34 cellular contexts compared by ENCODE assay signal in genomic region chr19:33890569-33890968, GRCh38.
"Had no signal": no experiment of that assay in that cellular context is flagged by ENCODE, and none has a peak within 500 bp of the region (broad histone marks: within the 10 kb centered on the region; RNA-seq: fewer than 3 reads in every experiment).

No MANE protein-coding gene starts in this region.

- H3K4me3 ChIP-seq: MG63 had no signal

- H3K36me3 ChIP-seq: MG63 had no signal

- H3K27me3 ChIP-seq: MG63 had no signal

- H3K9ac ChIP-seq: KMS-11 had no signal

- DNase-seq: Karpas-422, Kasumi-1, MG63, MM.1S, MV-4-11, NCI-H1048, NCI-H1092, NCI-H1092 treated with DMSO at 0.1 percent for 48 hours, NCI-H1105, NCI-H1105 treated with DMSO at 0.1 percent for 48 hours, NCI-H1417, NCI-H1417 treated with DMSO at 0.1 percent for 48 hours, NCI-H1436, NCI-H1436 treated with DMSO at 0.1 percent for 48 hours, NCI-H146, NCI-H1694, NCI-H1694 treated with DMSO at 0.1 percent for 48 hours, NCI-H187, NCI-H187 treated with DMSO at 0.1 percent for 48 hours, NCI-H1930, NCI-H2029, NCI-H2029 treated with DMSO at 0.1 percent for 48 hours, NCI-H2081, NCI-H2081 treated with DMSO at 0.1 percent for 48 hours, NCI-H2107, NCI-H2171, NCI-H2171 treated with DMSO at 0.1 percent for 48 hours, NCI-H2227 treated with DMSO at 0.1 percent for 48 hours, NCI-H226, NCI-H345, NCI-H446, NCI-H446 treated with DMSO at 0.1 percent for 48 hours, NCI-H510A had no signal

- H3K9me3 ChIP-seq: MG63 had no signal

- H3K27ac ChIP-seq: KMS-11 had no signal
